Comparison of ENCODE assay signal across 8 cellular contexts in the genomic region with DNA sequence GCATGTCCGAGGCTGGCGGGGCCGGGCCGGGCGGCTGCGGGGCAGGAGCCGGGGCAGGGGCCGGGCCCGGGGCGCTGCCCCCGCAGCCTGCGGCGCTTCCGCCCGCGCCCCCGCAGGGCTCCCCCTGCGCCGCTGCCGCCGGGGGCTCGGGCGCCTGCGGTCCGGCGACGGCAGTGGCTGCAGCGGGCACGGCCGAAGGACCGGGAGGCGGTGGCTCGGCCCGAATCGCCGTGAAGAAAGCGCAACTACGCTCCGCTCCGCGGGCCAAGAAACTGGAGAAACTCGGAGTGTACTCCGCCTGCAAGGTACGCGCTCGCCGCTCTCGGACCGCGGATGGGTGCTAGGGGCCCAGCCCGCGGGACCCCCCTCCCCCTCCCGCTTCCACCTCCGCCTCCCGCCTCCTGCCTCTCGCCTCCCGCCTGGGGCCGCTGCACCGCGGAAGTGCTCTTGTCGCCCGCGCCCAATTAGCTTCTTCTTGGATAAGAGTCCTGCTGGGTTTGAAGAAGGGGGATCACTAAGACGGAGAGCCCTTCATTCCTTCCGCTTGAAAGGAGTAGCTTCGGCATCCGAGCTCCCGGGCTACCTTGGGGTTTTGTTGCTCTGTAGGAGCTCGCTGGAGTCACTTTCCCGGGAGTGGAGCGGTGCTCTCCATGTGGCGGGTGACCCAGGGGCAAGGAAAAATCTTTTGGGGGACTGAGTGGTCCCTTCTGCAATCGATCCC. TPM values are rescaled to one million over a fixed set of nuclear protein-coding genes. Genes with fewer than 3 reads are reported as not detected.
DNase-seq lines count a peak whose midpoint lies in the region; ATAC-seq and TF ChIP-seq lines count a peak whose summit lies in the region.

No MANE protein-coding gene starts in this region.

- intact Hi-C loops in A673 (cut with micrococcal nuclease; ENCODE audit: unreplicated experiment) (loop anchor here (5.0 kb wide), 1 partner anchor 93 kb away; a partner anchor contains a TSS), left lung (cut with DNase I) (no loop called here)
- intact Hi-C loops in activated CD4-positive, alpha-beta T cell treated with anti-CD3 and anti-CD28 coated beads, Interleukin-2, amount 10 ng/mL, durations not matched to agents 24 days and 14 days (cut with micrococcal nuclease) = loop anchor here (1.0 kb wide), 5 partner anchors 14 to 146 kb away; a partner anchor contains a TSS

- no peaks in the 10 kb centered on the region for H3K27me3 Mint-ChIP-seq in activated CD4-positive, alpha-beta T cell treated with anti-CD3 and anti-CD28 coated beads, Interleukin-2, amount 10 ng/mL, durations not matched to agents 24 days and 14 days

- H3K36me3 Mint-ChIP-seq in activated CD4-positive, alpha-beta T cell treated with anti-CD3 and anti-CD28 coated beads, Interleukin-2, amount 10 ng/mL, durations not matched to agents 24 days and 14 days (ENCODE audit: low read depth) = peaks cover 3% of the 10 kb centered on the region

- H3K9me3 Mint-ChIP-seq in activated CD4-positive, alpha-beta T cell treated with anti-CD3 and anti-CD28 coated beads, Interleukin-2, amount 10 ng/mL, durations not matched to agents 24 days and 14 days = no peaks in the 10 kb centered on the region

- CTCF ChIA-PET in A673 (lab: Charles Lee) = interaction anchor here (0.7 kb wide), 1 partner anchor 34 kb away, joined by 4 read pairs; no protein-coding TSS in a partner anchor

- H3K27me3 ChIP-seq in A673 (replicated peaks; ENCODE audit: insufficient read depth, low read depth, low read length, poor library complexity) (no peaks in the 10 kb centered on the region), left lung (no peaks in the 10 kb centered on the region)

- BruUV-seq in A673 (replicated peaks; lab: Mats Ljungman, UMichigan) = no TSS peak

- H3K27ac Mint-ChIP-seq in activated CD4-positive, alpha-beta T cell treated with anti-CD3 and anti-CD28 coated beads, Interleukin-2, amount 10 ng/mL, durations not matched to agents 24 days and 14 days = peak overlapping the region; percentile 98

- DNase-seq in A673 (ENCODE audit: low spot score) (peak; percentile 84), NCI-H226 (peak; percentile 57), dedifferentiated amniotic fluid mesenchymal stem cell (ENCODE audit: extremely low spot score) (peak; percentile 54), left lung (peak; percentile 87 to 95)
- DNase-seq in activated CD4-positive, alpha-beta T cell treated with anti-CD3 and anti-CD28 coated beads, Interleukin-2, amount 10 ng/mL, durations not matched to agents 24 days and 14 days = peak; percentile 90
- peak; percentile 63 for DNase-seq in stimulated activated CD4-positive, alpha-beta T cell treated with anti-CD3 and anti-CD28 coated beads, Interleukin-4, amount 100 ng/mL, for 1 hour

- TF ChIP-seq CTCF in A673 (conservative IDR thresholded peaks at IDR 0.05; ENCODE audit: low read depth, low read length) (peak; percentile 38), left lung (IDR thresholded peaks at IDR 0.05) (no peak)

- H3K4me1 ChIP-seq in A673 (ENCODE audit: insufficient read depth, low read length, poor library complexity, severe bottlenecking) = peaks cover 7% of the 10 kb centered on the region
- peaks cover 12 to 51% of the 10 kb centered on the region in 2 donors for H3K4me1 ChIP-seq in left lung

- H3K4me3 ChIP-seq in A673 (ENCODE audit: low read depth, low read length, poor library complexity, severe bottlenecking) (peak overlapping the region; percentile 76), left lung (peak overlapping the region; percentile 71 to 73)

- H3K36me3 ChIP-seq in A673 (ENCODE audit: insufficient read depth, low read length, poor library complexity, severe bottlenecking) (no peaks in the 10 kb centered on the region), left lung (no peaks in the 10 kb centered on the region)

- peak; percentile 28 for ATAC-seq in GM18519 (IDR thresholded peaks at IDR 0.05; ENCODE audit: low FRiP score, unreplicated experiment)
- ATAC-seq in HG03039 (IDR thresholded peaks at IDR 0.05; ENCODE audit: unreplicated experiment) = peak; percentile 40
- peak; percentile 74 for ATAC-seq in left lung

- peak overlapping the region; percentile 96 for H3K4me3 Mint-ChIP-seq in activated CD4-positive, alpha-beta T cell treated with anti-CD3 and anti-CD28 coated beads, Interleukin-2, amount 10 ng/mL, durations not matched to agents 24 days and 14 days

- POLR2A ChIA-PET in A673 (lab: Charles Lee; ENCODE audit: low non-redundant PET) = interaction anchor here (0.7 kb wide), 1 partner anchor 226 kb away, joined by 6 read pairs; no protein-coding TSS in a partner anchor

- H3K4me1 Mint-ChIP-seq in activated CD4-positive, alpha-beta T cell treated with anti-CD3 and anti-CD28 coated beads, Interleukin-2, amount 10 ng/mL, durations not matched to agents 24 days and 14 days = peaks cover 51% of the 10 kb centered on the region

- no peaks in the 10 kb centered on the region for H3K9me3 ChIP-seq in A673 (ENCODE audit: low read depth, low read length, poor library complexity, severe bottlenecking)
- no peaks in the 10 kb centered on the region for H3K9me3 ChIP-seq in left lung

- H3K27ac ChIP-seq in A673 (ENCODE audit: low read depth, low read length, poor library complexity, severe bottlenecking) (no peak overlapping the region), left lung (peak overlapping the region; percentile 90 to 95)

RNA-seq across cellular contexts. Expression of a gene that starts 0.4 kb away (rescaled TPM):
- total RNA-seq in A673 (2021) = 4.6 and 5.4 TPM in 2 replicates
- 23.3 and 27.9 TPM in 2 replicates for total RNA-seq in activated CD4-positive, alpha-beta T cell treated with anti-CD3 and anti-CD28 coated beads, Interleukin-2, amount 10 ng/mL, durations not matched to agents 24 days and 14 days
- 10 to 100 TPM; 26.1 to 33.6 TPM for total RNA-seq in left lung

RNA-seq across cellular contexts. Expression of a gene that starts 28.6 kb away (rescaled TPM):
- total RNA-seq in A673 (2021) = not detected in 2 replicates
- total RNA-seq in activated CD4-positive, alpha-beta T cell treated with anti-CD3 and anti-CD28 coated beads, Interleukin-2, amount 10 ng/mL, durations not matched to agents 24 days and 14 days = not detected in 2 replicates
- total RNA-seq in left lung = not detected

Comparison
In these comparisons a context has a peak if more than half of its experiments do, and no peak if none do; other contexts are left out.
1. intact Hi-C loops: an anchor here in A673 (5.0 kb wide) and activated CD4-positive, alpha-beta T cell treated with anti-CD3 and anti-CD28 coated beads, Interleukin-2, amount 10 ng/mL, durations not matched to agents 24 days and 14 days (1.0 kb wide); none called in left lung.